8 cellular contexts compared by ENCODE assay signal in genomic region chr15:94306700-94307650, GRCh38.
A peak's percentile ranks its signal among the peaks of the same experiment; 100 is the strongest.
DNase-seq lines count a peak whose midpoint lies in the region; ATAC-seq and TF ChIP-seq lines count a peak whose summit lies in the region.

No MANE protein-coding gene starts in this region.

- ATAC-seq in GM18499 (IDR thresholded peaks at IDR 0.05; ENCODE audit: insufficient read depth, unreplicated experiment) (peak; percentile 88), GM21576 (IDR thresholded peaks at IDR 0.05; ENCODE audit: unreplicated experiment) (peak; percentile 86), psoas muscle (no peak)

- no peaks in the 10 kb centered on the region for H3K27me3 Mint-ChIP-seq in endodermal cell (ENCODE audit: insufficient read depth)

- no peak for TF ChIP-seq CTCF in epithelial cell of proximal tubule (conservative IDR thresholded peaks at IDR 0.05; ENCODE audit: low read depth, low read length)
- no peak for TF ChIP-seq CTCF in endodermal cell (conservative IDR thresholded peaks at IDR 0.05)
- no peak for TF ChIP-seq CTCF in psoas muscle (IDR thresholded peaks at IDR 0.05)
- TF ChIP-seq CTCF in vagina (IDR thresholded peaks at IDR 0.05), result no peak

- no peak for TF ChIP-seq POLR2A in vagina (IDR thresholded peaks at IDR 0.05)

- no peak overlapping the region for H3K4me3 Mint-ChIP-seq in endodermal cell

- H3K36me3 ChIP-seq in endodermal cell (ENCODE audit: control insufficient read depth, insufficient read depth, low read length) (no peaks in the 10 kb centered on the region), psoas muscle (ENCODE audit: insufficient read depth in 1 of 2, low read depth in 1 of 2) (no peaks in the 10 kb centered on the region), vagina (peaks cover 0 to 3% of the 10 kb centered on the region in 2 donors)

- no peaks in the 10 kb centered on the region for H3K4me1 Mint-ChIP-seq in endodermal cell

- H3K4me1 ChIP-seq in endodermal cell (ENCODE audit: control insufficient read depth, insufficient read depth, low read length) (no peaks in the 10 kb centered on the region), psoas muscle (no peaks in the 10 kb centered on the region), vagina (no peaks in the 10 kb centered on the region)

- H3K27ac ChIP-seq in endodermal cell (ENCODE audit: low read depth, low read length), result no peak overlapping the region
- no peak overlapping the region for H3K27ac ChIP-seq in psoas muscle
- H3K27ac ChIP-seq in vagina, result no peak overlapping the region

- H3K9me3 ChIP-seq in endodermal cell (ENCODE audit: control insufficient read depth, low read length), result no peaks in the 10 kb centered on the region
- H3K9me3 ChIP-seq in psoas muscle, result no peaks in the 10 kb centered on the region
- no peaks in the 10 kb centered on the region for H3K9me3 ChIP-seq in vagina

- peaks cover 2% of the 10 kb centered on the region for H3K9me3 Mint-ChIP-seq in endodermal cell

- no peaks in the 10 kb centered on the region for H3K27me3 ChIP-seq in endodermal cell (ENCODE audit: control insufficient read depth, insufficient read depth, low read length, poor library complexity, severe bottlenecking)
- no peaks in the 10 kb centered on the region for H3K27me3 ChIP-seq in psoas muscle (ENCODE audit: insufficient read depth in 3 of 3, low read length in 2 of 3)
- no peaks in the 10 kb centered on the region for H3K27me3 ChIP-seq in vagina

- H3K9ac ChIP-seq in endodermal cell (ENCODE audit: extremely low read depth, low read length, poor library complexity, severe bottlenecking), result no peak overlapping the region

- H3K36me3 Mint-ChIP-seq in endodermal cell (ENCODE audit: low read depth), result peaks cover 19% of the 10 kb centered on the region

- H3K4me3 ChIP-seq in epithelial cell of proximal tubule (ENCODE audit: low read depth, low read length), result no peak overlapping the region
- no peak overlapping the region for H3K4me3 ChIP-seq in endodermal cell (ENCODE audit: low read length)
- no peak overlapping the region for H3K4me3 ChIP-seq in psoas muscle
- H3K4me3 ChIP-seq in vagina, result no peak overlapping the region

- WGBS in endodermal cell (ENCODE audit: insufficient coverage in 1 of 2, insufficient read length in 1 of 2), 2 experiments, result 91 to 92% methylated on average over 11 to 13 of the region's 13 CpGs
- 71 to 79% (median 72%) methylated on average over 13 of the region's 13 CpGs for WGBS in psoas muscle, 3 donors

- DNase-seq in Kasumi-1 (lab: John Stamatoyannopoulos, UW) (peak; percentile 7 to 14), epithelial cell of proximal tubule (ENCODE audit: low read depth) (peak; percentile 80), H4 (ENCODE audit: low spot score) (no peak), endodermal cell (no peak), psoas muscle (no peak), vagina (ENCODE audit: extremely low spot score in 2 of 2) (no peak)

- intact Hi-C loops in psoas muscle (cut with DNase I) (no loop called here), vagina (cut with DNase I) (no loop called here)

- H3K27ac Mint-ChIP-seq in endodermal cell, result no peak overlapping the region

Comparison
In these comparisons a context has a peak if more than half of its experiments do, and no peak if none do; other contexts are left out.
1. ATAC-seq: peak in GM18499 (single experiment) and GM21576 (single experiment); none in psoas muscle (0 of 4).
2. DNase-seq: peak in Kasumi-1 (2 of 2) and epithelial cell of proximal tubule (single experiment); none in H4 (single experiment), endodermal cell (single experiment), psoas muscle (0 of 2) and vagina (0 of 2).